8 cellular contexts compared by ENCODE assay signal in genomic region chr5:178895615-178896571, GRCh38. TPM values are rescaled to one million over a fixed set of nuclear protein-coding genes. Genes with fewer than 3 reads are reported as not detected.
A peak's percentile ranks its signal among the peaks of the same experiment; 100 is the strongest.
DNase-seq lines count a peak whose midpoint lies in the region; ATAC-seq and TF ChIP-seq lines count a peak whose summit lies in the region.

TSS of gene ZFP2 (plus strand) at chr5:178895913. CDS start at chr5:178931314, 35,401 bp downstream.

- H3K27me3 ChIP-seq in foreskin keratinocyte, result no peaks in the 10 kb centered on the region

- peaks cover 15% of the 10 kb centered on the region for H3K9me3 Mint-ChIP-seq in natural killer cell treated with Interleukin-12 subunit alpha and Interleukin-12 subunit beta and Interleukin-15 and Interleukin-18, amount 100 ng/mL, for 72 hours
- no peaks in the 10 kb centered on the region for H3K9me3 Mint-ChIP-seq in type B pancreatic cell

- H3K4me1 ChIP-seq in foreskin keratinocyte, result no peaks in the 10 kb centered on the region

- H3K4me3 Mint-ChIP-seq in natural killer cell treated with Interleukin-12 subunit alpha and Interleukin-12 subunit beta and Interleukin-15 and Interleukin-18, amount 100 ng/mL, for 72 hours, result peak within 1 kb of the TSS; percentile 73
- peak within 1 kb of the TSS; percentile 95 for H3K4me3 Mint-ChIP-seq in type B pancreatic cell

- no peaks in the 10 kb centered on the region for H3K4me1 Mint-ChIP-seq in natural killer cell treated with Interleukin-12 subunit alpha and Interleukin-12 subunit beta and Interleukin-15 and Interleukin-18, amount 100 ng/mL, for 72 hours (ENCODE audit: low read depth in 2 of 2)
- H3K4me1 Mint-ChIP-seq in type B pancreatic cell (ENCODE audit: unreplicated experiment), result no peaks in the 10 kb centered on the region

- DNase-seq in NCI-H1417 (lab: John Stamatoyannopoulos, UW) (peak; percentile 27 to 85 (median 79)), NCI-H1417 treated with DMSO at 0.1 percent for 48 hours (lab: John Stamatoyannopoulos, UW) (no peak), NCI-H748 treated with DMSO at 0.1 percent for 48 hours (lab: John Stamatoyannopoulos, UW) (peak; percentile 36), foreskin keratinocyte (peak; percentile 30 to 68), type B pancreatic cell (ENCODE audit: extremely low spot score, unreplicated experiment) (peak; percentile 80)
- DNase-seq in activated naive CD4-positive, alpha-beta T cell treated with Interleukin-2 at 50 U/mL for 16 hours, result peak; percentile 22
- no peak for DNase-seq in natural killer cell treated with Interleukin-12 subunit alpha and Interleukin-12 subunit beta and Interleukin-15 and Interleukin-18, amount 100 ng/mL, for 72 hours (ENCODE audit: low spot score)

- TF ChIP-seq CTCF in foreskin keratinocyte (conservative IDR thresholded peaks at IDR 0.05), result no peak
- TF ChIP-seq CTCF in type B pancreatic cell (conservative IDR thresholded peaks at IDR 0.05), result no peak

- H3K36me3 Mint-ChIP-seq in natural killer cell treated with Interleukin-12 subunit alpha and Interleukin-12 subunit beta and Interleukin-15 and Interleukin-18, amount 100 ng/mL, for 72 hours, result peaks cover 30% of the 10 kb centered on the region
- H3K36me3 Mint-ChIP-seq in type B pancreatic cell, result peaks cover 26% of the 10 kb centered on the region

- H3K27me3 Mint-ChIP-seq in natural killer cell treated with Interleukin-12 subunit alpha and Interleukin-12 subunit beta and Interleukin-15 and Interleukin-18, amount 100 ng/mL, for 72 hours, result no peaks in the 10 kb centered on the region
- no peaks in the 10 kb centered on the region for H3K27me3 Mint-ChIP-seq in type B pancreatic cell

- no peak within 1 kb of the TSS for H3K27ac ChIP-seq in foreskin keratinocyte

- ATAC-seq in foreskin keratinocyte (peak; percentile 93), HG03442 (IDR thresholded peaks at IDR 0.05; ENCODE audit: unreplicated experiment) (no peak)
- peak; percentile 74 to 79 for ATAC-seq in natural killer cell treated with Interleukin-12 subunit alpha and Interleukin-12 subunit beta and Interleukin-15 and Interleukin-18, amount 100 ng/mL, for 72 hours

- no peak within 1 kb of the TSS for H3K27ac Mint-ChIP-seq in natural killer cell treated with Interleukin-12 subunit alpha and Interleukin-12 subunit beta and Interleukin-15 and Interleukin-18, amount 100 ng/mL, for 72 hours
- peak within 1 kb of the TSS; percentile 90 for H3K27ac Mint-ChIP-seq in type B pancreatic cell

RNA-seq across cellular contexts. Expression of gene ZFP2, which starts in this region (rescaled TPM):
- total RNA-seq in foreskin keratinocyte (0.24 and 0.28 TPM in 2 replicates), type B pancreatic cell (ENCODE audit: low replicate concordance) (1.8 and 4.1 TPM in 2 replicates)
- 0.11 and 0.13 TPM in 2 replicates for polyA plus RNA-seq in foreskin keratinocyte
- under 1 TPM in 1 of 2 donors, not detected in 1; 0.12 TPM for total RNA-seq in natural killer cell treated with Interleukin-12 subunit alpha and Interleukin-12 subunit beta and Interleukin-15 and Interleukin-18, amount 100 ng/mL, for 72 hours

Comparison
In these comparisons a context has a peak if more than half of its experiments do, and no peak if none do; other contexts are left out.
1. DNase-seq: peak in NCI-H1417 (3 of 3), NCI-H748 treated with DMSO at 0.1 percent for 48 hours (single experiment), activated naive CD4-positive, alpha-beta T cell treated with Interleukin-2 at 50 U/mL for 16 hours (single experiment) and type B pancreatic cell (single experiment); none in NCI-H1417 treated with DMSO at 0.1 percent for 48 hours (single experiment) and natural killer cell treated with Interleukin-12 subunit alpha and Interleukin-12 subunit beta and Interleukin-15 and Interleukin-18, amount 100 ng/mL, for 72 hours (single experiment).
2. Peak in DNase-seq and ATAC-seq in foreskin keratinocyte; RNA of the gene not detected or under 1 TPM.
3. Peak in ATAC-seq in natural killer cell treated with Interleukin-12 subunit alpha and Interleukin-12 subunit beta and Interleukin-15 and Interleukin-18, amount 100 ng/mL, for 72 hours; RNA of the gene not detected or under 1 TPM.